21 cellular contexts compared by ENCODE assay signal in the genomic region with DNA sequence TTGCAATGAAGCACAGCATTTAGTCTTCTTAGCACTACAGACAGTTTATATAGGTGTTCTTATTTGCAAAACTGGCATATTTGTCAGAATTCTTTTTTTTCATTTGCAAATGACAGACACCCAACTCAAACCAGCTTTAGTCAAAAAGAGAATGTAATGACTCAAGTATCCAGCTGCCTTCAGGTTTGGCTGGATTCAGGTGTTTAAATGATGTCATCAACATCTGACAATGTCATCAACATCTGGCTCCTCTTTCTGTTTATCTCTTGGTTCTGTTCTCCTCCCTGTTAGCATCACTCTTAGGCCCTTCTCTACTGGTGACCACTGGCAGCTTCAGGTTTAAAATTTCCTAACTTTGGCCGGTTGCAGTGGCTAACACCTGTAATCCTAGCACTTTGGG. TPM values are rescaled to one million over a fixed set of nuclear protein-coding genes. Genes with fewer than 3 reads are reported as not detected.
"Had no signal": no experiment of that assay in that cellular context is flagged by ENCODE, and none has a peak within 500 bp of the region (broad histone marks: within the 10 kb centered on the region; RNA-seq: fewer than 3 reads in every experiment).

No MANE protein-coding gene starts in this region.

- DNase-seq: activated CD4-positive, alpha-beta T cell treated with anti-CD3 and anti-CD28 coated beads, Interleukin-2, amount 50 U/mL, for 4 hours; activated gamma-delta T cell treated with Interleukin-2 at 50 U/mL for 16 hours; adrenal gland; cerebellar nuclear complex; effector CD8-positive, alpha-beta T cell; esophagus squamous epithelium; islet precursor cell; naive thymus-derived CD4-positive, alpha-beta T cell; psoas muscle; right cardiac atrium; stimulated activated naive CD8-positive, alpha-beta T cell treated with anti-CD3 and anti-CD28 coated beads, Interleukin-15, amount 100 ng/mL, for 72 hours had no signal

- H3K9me3 ChIP-seq: adrenal gland, esophagus squamous epithelium, psoas muscle had no signal

- H3K4me3 ChIP-seq: adrenal gland, esophagus squamous epithelium, neural progenitor cell, psoas muscle had no signal

- H3K27ac ChIP-seq: adrenal gland, esophagus squamous epithelium, neural progenitor cell, psoas muscle had no signal

- FAIRE-seq: astrocyte, bronchial epithelial cell had no signal

- H3K27me3 ChIP-seq: adrenal gland, esophagus squamous epithelium, neural progenitor cell had no signal

- H3K4me1 ChIP-seq: adrenal gland, neural progenitor cell, psoas muscle had no signal

- H3K36me3 ChIP-seq: adrenal gland, esophagus squamous epithelium, neural progenitor cell had no signal

RNA-seq across cellular contexts. Expression of a gene that starts 18.9 kb away (rescaled TPM):
- total RNA-seq: activated CD8-positive, alpha-beta memory T cell treated with anti-CD3 and anti-CD28 coated beads for 36 hours; activated naive CD4-positive, alpha-beta T cell treated with anti-CD3 and anti-CD28 coated beads, Interleukin-2, amount 50 U/mL, for 72 hours; glomerular endothelial cell; lung microvascular endothelial cell; naive thymus-derived CD4-positive, alpha-beta T cell; osteocyte; psoas muscle; skeletal muscle tissue; T-helper 2 cell treated with Interferon-gamma antibody and Interleukin-4, amounts not matched to agents 100 ng/mL and 5 ng/mL, for 36 hours had no signal
- polyA plus RNA-seq: naive thymus-derived CD4-positive, alpha-beta T cell had no signal
